ENCODE assay signal across 12 cellular contexts in the genomic region with DNA sequence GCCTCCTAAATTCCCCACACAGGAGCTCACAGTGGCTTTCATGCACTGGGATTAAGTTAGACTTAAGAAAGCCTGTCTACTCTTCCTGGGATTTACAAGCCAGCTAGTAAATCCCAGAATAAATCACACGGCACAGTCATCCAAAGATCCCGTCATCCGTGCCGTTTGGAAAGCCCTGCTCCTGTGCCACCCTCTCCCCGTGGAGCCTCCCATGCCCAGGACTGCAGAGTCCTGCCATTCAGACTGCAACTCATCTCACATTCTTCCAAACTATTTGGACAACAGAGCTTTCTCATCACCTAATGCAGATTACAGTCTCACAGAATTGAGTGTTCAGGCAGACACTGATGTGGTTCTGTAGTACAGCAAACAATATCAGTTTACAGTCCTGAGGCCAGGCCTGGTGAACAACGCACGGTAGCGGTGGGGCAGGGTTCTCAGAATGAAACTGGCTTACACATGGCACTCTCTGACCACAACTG.
DNase-seq lines count a peak whose midpoint lies in the region; ATAC-seq and TF ChIP-seq lines count a peak whose summit lies in the region.
"Had no signal": no experiment of that assay in that cellular context is flagged by ENCODE, and none has a peak within 500 bp of the region (broad histone marks: within the 10 kb centered on the region; RNA-seq: fewer than 3 reads in every experiment).

No MANE protein-coding gene starts in this region.

- BruUV-seq in PC-3 (replicated peaks; lab: Mats Ljungman, UMichigan) = no TSS peak

- TF ChIP-seq POLR2A in spleen (IDR thresholded peaks at IDR 0.05) = no peak

- CTCF ChIA-PET in SK-N-SH (lab: Yijun Ruan, JAX) (interaction anchor here (1.2 to 5.6 kb wide), 2 partner anchors 69 kb away, joined by 3 to 44 read pairs; no protein-coding TSS in a partner anchor), PC-3 (lab: Charles Lee) (interaction anchor here (0.5 to 1.2 kb wide), 3 partner anchors 52 to 396 kb away, joined by 3 to 6 read pairs (median 5); no protein-coding TSS in a partner anchor)

- H3K4me2 ChIP-seq in SK-N-SH (no peak overlapping the region), PC-3 (ENCODE audit: low read length) (peak overlapping the region; percentile 54; the same call in 1 of the 2 replicates), skeletal muscle satellite cell (ENCODE audit: low read length) (peak overlapping the region; percentile 51)
- H3K4me2 ChIP-seq: KMS-11 had no signal

- TF ChIP-seq RAD21 in SK-N-SH (IDR thresholded peaks at IDR 0.05; ENCODE audit: low read length) = no peak

- H3K36me3 ChIP-seq in SK-N-SH (replicated peaks in 1 of 2; ENCODE audit: control insufficient read depth in 1 of 2, insufficient read depth in 2 of 2, low read length in 1 of 2) = peaks cover 64% of the 10 kb centered on the region in 2 experiments
- peaks cover 49% of the 10 kb centered on the region for H3K36me3 ChIP-seq in PC-3 (ENCODE audit: low read depth, low read length)
- H3K36me3 ChIP-seq in skeletal muscle satellite cell (ENCODE audit: insufficient read depth, low read length) = peaks cover 82% of the 10 kb centered on the region
- H3K36me3 ChIP-seq in spleen = peaks cover 0 to 59% (median 0%) of the 10 kb centered on the region in 6 donors

- WGBS in SK-N-SH (ENCODE audit: low lambda C conversion rate) = 70% methylated on average over 8 of the region's 8 CpGs
- WGBS in spleen, 5 donors = 74 to 87% (median 84%) methylated on average over 7 to 8 of the region's 8 CpGs

- peak overlapping the region in 1 of 2 experiments; percentile 62; a peak in 2 of 4 replicates for H3K27ac ChIP-seq in SK-N-SH (ENCODE audit: low read depth in 2 of 2, low read length in 1 of 2)
- H3K27ac ChIP-seq in PC-3 (ENCODE audit: low read length) = peak overlapping the region; percentile 89
- no peak overlapping the region for H3K27ac ChIP-seq in spleen
- H3K27ac ChIP-seq: KMS-11 had no signal

- intact Hi-C loops in PC-3 (cut with micrococcal nuclease) (loop anchor here (1.0 to 5.0 kb wide), 2 partner anchors 53 to 72 kb away; no protein-coding TSS in a partner anchor), spleen (cut with DNase I; ENCODE audit: low total_unique reads) (no loop called here)

- no peaks in the 10 kb centered on the region for H3K9me3 ChIP-seq in SK-N-SH
- H3K9me3 ChIP-seq in PC-3 (ENCODE audit: low read length) = no peaks in the 10 kb centered on the region
- no peaks in the 10 kb centered on the region for H3K9me3 ChIP-seq in skeletal muscle satellite cell (replicated peaks; ENCODE audit: low read length)
- no peaks in the 10 kb centered on the region for H3K9me3 ChIP-seq in spleen

- H3K9me2 ChIP-seq in SK-N-SH (no peaks in the 10 kb centered on the region), PC-3 (replicated peaks; ENCODE audit: low read length) (no peaks in the 10 kb centered on the region)

- H3K9ac ChIP-seq in SK-N-SH = no peak overlapping the region
- peak overlapping the region; percentile 45; the same call in 1 of the 2 replicates for H3K9ac ChIP-seq in PC-3 (ENCODE audit: low read length)
- peak overlapping the region; percentile 41 for H3K9ac ChIP-seq in skeletal muscle satellite cell (ENCODE audit: low read depth, low read length)
- H3K9ac ChIP-seq: KMS-11 had no signal

- no peak overlapping the region for H2AFZ ChIP-seq in SK-N-SH (ENCODE audit: low read depth)
- H2AFZ ChIP-seq in PC-3 (ENCODE audit: low read length) = no peak overlapping the region

- H3K4me3 ChIP-seq in SK-N-SH (ENCODE audit: low read depth in 2 of 2, low read length in 1 of 2) (no peak overlapping the region), PC-3 (ENCODE audit: low read length) (no peak overlapping the region), skeletal muscle satellite cell (ENCODE audit: low read length) (no peak overlapping the region), spleen (no peak overlapping the region)

- no peak for DNase-seq in SK-N-SH
- DNase-seq in PC-3 = peak; percentile 43
- DNase-seq in spleen = no peak
- no peak for DNase-seq in NK-92 (lab: John Stamatoyannopoulos, UW; ENCODE audit: unreplicated experiment)
- no peak for DNase-seq in SIG-M5 (lab: John Stamatoyannopoulos, UW)
- DNase-seq: hippocampal formation; NCI-H2029 treated with DMSO at 0.1 percent for 48 hours; NK-92 treated with Interleukin-12 subunit alpha and Interleukin-12 subunit beta, amount 100 ng/mL, for 24 hours had no signal

- H3K79me2 ChIP-seq in SK-N-SH (ENCODE audit: insufficient read depth) (no peaks in the 10 kb centered on the region), PC-3 (ENCODE audit: low read length) (no peaks in the 10 kb centered on the region)

- H3F3A ChIP-seq in SK-N-SH (replicated peaks; ENCODE audit: insufficient read depth) = peaks cover 37% of the 10 kb centered on the region
- H3F3A ChIP-seq in PC-3 (ENCODE audit: low read length, unreplicated experiment) = no peaks in the 10 kb centered on the region

- TF ChIP-seq EP300 in SK-N-SH (IDR thresholded peaks at IDR 0.05; ENCODE audit: borderline replicate concordance in 1 of 2, low read depth in 1 of 2, low read length in 1 of 2) = no peak

- H3K27me3 ChIP-seq in SK-N-SH (ENCODE audit: insufficient read depth) (no peaks in the 10 kb centered on the region), PC-3 (ENCODE audit: low read length) (no peaks in the 10 kb centered on the region), skeletal muscle satellite cell (ENCODE audit: control insufficient read depth, insufficient read depth, low read length) (no peaks in the 10 kb centered on the region), spleen (replicated peaks in 1 of 7) (no peaks in the 10 kb centered on the region)

- peaks cover 14 to 38% of the 10 kb centered on the region in 2 experiments; a peak in 3 of 4 replicates for H3K4me1 ChIP-seq in SK-N-SH (ENCODE audit: control insufficient read depth in 1 of 2, insufficient read depth in 2 of 2, low read depth in 1 of 2, low read length in 1 of 2)
- H3K4me1 ChIP-seq in PC-3 (ENCODE audit: insufficient read depth, low read length) = peaks cover 27% of the 10 kb centered on the region
- peaks cover 25% of the 10 kb centered on the region for H3K4me1 ChIP-seq in skeletal muscle satellite cell (ENCODE audit: control insufficient read depth, insufficient read depth, low read length)
- H3K4me1 ChIP-seq in spleen = peaks cover 0 to 4% (median 0%) of the 10 kb centered on the region in 6 donors

- ATAC-seq in SK-N-SH treated with all-trans-retinoic acid at 6 μM for 48 hours = peak; percentile 34
- ATAC-seq in PC-3 = peak; percentile 29
- peak; percentile 27 for ATAC-seq in esophagus mucosa

- TF ChIP-seq CTCF in SK-N-SH (IDR thresholded peaks at IDR 0.05) = no peak
- TF ChIP-seq CTCF in PC-3 (conservative IDR thresholded peaks at IDR 0.05; ENCODE audit: low read depth, low read length) = no peak
- TF ChIP-seq CTCF in spleen (IDR thresholded peaks at IDR 0.05 in 8 of 11, conservative IDR thresholded peaks at IDR 0.05 in 3 of 11) = no peak

- H4K20me1 ChIP-seq in SK-N-SH (ENCODE audit: insufficient read depth) = no peaks in the 10 kb centered on the region
- no peaks in the 10 kb centered on the region for H4K20me1 ChIP-seq in PC-3 (ENCODE audit: low read length)

- POLR2A ChIA-PET in SK-N-SH (lab: Yijun Ruan, JAX) (no interaction called here), PC-3 (lab: Charles Lee; ENCODE audit: unreplicated experiment) (interaction anchor here (0.6 kb wide), 1 partner anchor 214 kb away, joined by 3 read pairs; no protein-coding TSS in a partner anchor)

TF ChIP-seq in SK-N-SH treated with all-trans-retinoic acid at 6 μM for 48 hours, 23 proteins besides CTCF, POLR2A, EP300 and RAD21 (continues in another document):
- TF ChIP-seq ZC3H10 (CRISPR knock-in tag; IDR thresholded peaks at IDR 0.05) = no peak
- TF ChIP-seq RARB (CRISPR knock-in tag; IDR thresholded peaks at IDR 0.05) = no peak
- no peak for TF ChIP-seq ZFP3 (CRISPR knock-in tag; IDR thresholded peaks at IDR 0.05)
- no peak for TF ChIP-seq BACH2 (CRISPR knock-in tag; IDR thresholded peaks at IDR 0.05; ENCODE audit: borderline replicate concordance)
- TF ChIP-seq CSDC2 (CRISPR knock-in tag; IDR thresholded peaks at IDR 0.05) = no peak
- TF ChIP-seq SNAI2 (CRISPR knock-in tag; IDR thresholded peaks at IDR 0.05) = no peak

TF ChIP-seq in SK-N-SH, 30 proteins besides CTCF, POLR2A, EP300 and RAD21 (continues in another document):
- TF ChIP-seq, protein P1, sequence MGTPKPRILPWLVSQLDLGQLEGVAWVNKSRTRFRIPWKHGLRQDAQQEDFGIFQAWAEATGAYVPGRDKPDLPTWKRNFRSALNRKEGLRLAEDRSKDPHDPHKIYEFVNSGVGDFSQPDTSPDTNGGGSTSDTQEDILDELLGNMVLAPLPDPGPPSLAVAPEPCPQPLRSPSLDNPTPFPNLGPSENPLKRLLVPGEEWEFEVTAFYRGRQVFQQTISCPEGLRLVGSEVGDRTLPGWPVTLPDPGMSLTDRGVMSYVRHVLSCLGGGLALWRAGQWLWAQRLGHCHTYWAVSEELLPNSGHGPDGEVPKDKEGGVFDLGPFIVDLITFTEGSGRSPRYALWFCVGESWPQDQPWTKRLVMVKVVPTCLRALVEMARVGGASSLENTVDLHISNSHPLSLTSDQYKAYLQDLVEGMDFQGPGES (IDR thresholded peaks at IDR 0.05; ENCODE audit: low read depth, low read length) = no peak
- TF ChIP-seq SIN3A (IDR thresholded peaks at IDR 0.05; ENCODE audit: borderline replicate concordance, low read depth, low read length) = no peak
- no peak for TF ChIP-seq POLR2AphosphoS5 (IDR thresholded peaks at IDR 0.05; ENCODE audit: low read depth, low read length)
- no peak for TF ChIP-seq CHD2 (IDR thresholded peaks at IDR 0.05; ENCODE audit: low read length, partially characterized antibody)
- TF ChIP-seq RFX5 (IDR thresholded peaks at IDR 0.05; ENCODE audit: low read length) = no peak
- no peak for TF ChIP-seq GATA2 (CRISPR knock-in tag; IDR thresholded peaks at IDR 0.05)
- TF ChIP-seq ELF1 (IDR thresholded peaks at IDR 0.05) = no peak
- TF ChIP-seq, protein P2, sequence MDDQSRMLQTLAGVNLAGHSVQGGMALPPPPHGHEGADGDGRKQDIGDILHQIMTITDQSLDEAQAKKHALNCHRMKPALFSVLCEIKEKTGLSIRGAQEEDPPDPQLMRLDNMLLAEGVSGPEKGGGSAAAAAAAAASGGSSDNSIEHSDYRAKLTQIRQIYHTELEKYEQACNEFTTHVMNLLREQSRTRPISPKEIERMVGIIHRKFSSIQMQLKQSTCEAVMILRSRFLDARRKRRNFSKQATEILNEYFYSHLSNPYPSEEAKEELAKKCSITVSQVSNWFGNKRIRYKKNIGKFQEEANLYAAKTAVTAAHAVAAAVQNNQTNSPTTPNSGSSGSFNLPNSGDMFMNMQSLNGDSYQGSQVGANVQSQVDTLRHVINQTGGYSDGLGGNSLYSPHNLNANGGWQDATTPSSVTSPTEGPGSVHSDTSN (IDR thresholded peaks at IDR 0.05) = no peak
- TF ChIP-seq FOXJ3 (CRISPR knock-in tag; IDR thresholded peaks at IDR 0.05) = no peak
- TF ChIP-seq JUND (IDR thresholded peaks at IDR 0.05) = no peak
- no peak for TF ChIP-seq TAF1 (IDR thresholded peaks at IDR 0.05; ENCODE audit: borderline replicate concordance, low read depth, low read length)
- no peak for TF ChIP-seq EZH2phosphoT487 (IDR thresholded peaks at IDR 0.05; ENCODE audit: borderline replicate concordance, low read depth)
